Comparison of ENCODE assay signal across 28 cellular contexts in genomic region chr1:219573158-219573557, GRCh38. TPM values are rescaled to one million over a fixed set of nuclear protein-coding genes. Genes with fewer than 3 reads are reported as not detected.
DNase-seq lines count a peak whose midpoint lies in the region; ATAC-seq and TF ChIP-seq lines count a peak whose summit lies in the region.
"Had no signal": no experiment of that assay in that cellular context is flagged by ENCODE, and none has a peak within 500 bp of the region (broad histone marks: within the 10 kb centered on the region; RNA-seq: fewer than 3 reads in every experiment).

No MANE protein-coding gene starts in this region.

- no peak for DNase-seq in SK-N-SH
- DNase-seq: 8988T; ACHN; AML-193; BE2C; C1 segment of cervical spinal cord; Caco-2; Calu3; CD4-positive, alpha-beta memory T cell; CD4-positive, alpha-beta T cell; CD4-positive, CD25-positive, alpha-beta regulatory T cell; CD8-positive, alpha-beta memory T cell; CD8-positive, alpha-beta T cell; COR-L47; DMS 273 treated with DMSO at 0.1 percent for 48 hours; DMS153; DMS53; DMS79; DMS79 treated with DMSO at 0.1 percent for 48 hours; DND-41; EL had no signal

- TF ChIP-seq RAD21 in SK-N-SH (IDR thresholded peaks at IDR 0.05; ENCODE audit: low read length) = no peak

- H3K36me3 ChIP-seq in SK-N-SH (replicated peaks in 1 of 2; ENCODE audit: control insufficient read depth in 1 of 2, insufficient read depth in 2 of 2, low read length in 1 of 2) = no peaks in the 10 kb centered on the region
- H3K36me3 ChIP-seq: BE2C; BLaER1; BLaER1 treated with 17β-estradiol and CSF1 and Interleukin-3, amounts not matched to agents 10 nM and 100 nM had no signal

- POLR2A ChIA-PET in SK-N-SH (lab: Yijun Ruan, JAX) = no interaction called here

- no peak for ATAC-seq in SK-N-SH treated with all-trans-retinoic acid at 6 μM for 48 hours
- ATAC-seq: A549; CD8-positive, alpha-beta T cell had no signal

- no peak overlapping the region for H3K4me2 ChIP-seq in SK-N-SH
- H3K4me2 ChIP-seq: A549, BLaER1 had no signal

- H3K9ac ChIP-seq in SK-N-SH = no peak overlapping the region
- H3K9ac ChIP-seq: BLaER1; BLaER1 treated with 17β-estradiol and CSF1 and Interleukin-3, amounts not matched to agents 10 nM and 100 nM had no signal

- H3K9me3 ChIP-seq in SK-N-SH = no peaks in the 10 kb centered on the region
- H3K9me3 ChIP-seq: A549; BE2C; BLaER1; BLaER1 treated with 17β-estradiol and CSF1 and Interleukin-3, amounts not matched to agents 10 nM and 100 nM; Caco-2 had no signal

- H4K20me1 ChIP-seq in SK-N-SH (ENCODE audit: insufficient read depth) = no peaks in the 10 kb centered on the region
- H4K20me1 ChIP-seq: BLaER1; BLaER1 treated with 17β-estradiol and CSF1 and Interleukin-3, amounts not matched to agents 10 nM and 100 nM had no signal

- WGBS in SK-N-SH (ENCODE audit: low lambda C conversion rate) = 90% methylated on average over 2 of the region's 2 CpGs

- no peaks in the 10 kb centered on the region for H3K79me2 ChIP-seq in SK-N-SH (ENCODE audit: insufficient read depth)

- H3K27me3 ChIP-seq in SK-N-SH (ENCODE audit: insufficient read depth) = no peaks in the 10 kb centered on the region
- H3K27me3 ChIP-seq: BE2C; BLaER1; BLaER1 treated with 17β-estradiol and CSF1 and Interleukin-3, amounts not matched to agents 10 nM and 100 nM had no signal

- no peak overlapping the region for H3K4me3 ChIP-seq in SK-N-SH (ENCODE audit: low read depth in 2 of 2, low read length in 1 of 2)
- H3K4me3 ChIP-seq: A549; BLaER1; BLaER1 treated with 17β-estradiol and CSF1 and Interleukin-3, amounts not matched to agents 10 nM and 100 nM had no signal

- no peaks in the 10 kb centered on the region for H3K9me2 ChIP-seq in SK-N-SH

- H3K4me1 ChIP-seq in SK-N-SH (ENCODE audit: control insufficient read depth in 1 of 2, insufficient read depth in 2 of 2, low read depth in 1 of 2, low read length in 1 of 2) = peaks cover 0 to 16% of the 10 kb centered on the region in 2 experiments; a peak in 2 of 4 replicates
- H3K4me1 ChIP-seq: A549, BLaER1, Caco-2 had no signal

- CTCF ChIA-PET in SK-N-SH (lab: Yijun Ruan, JAX) = interaction anchor here (1.0 to 1.2 kb wide), 2 partner anchors 18 to 239 kb away, joined by 3 read pairs; no protein-coding TSS in a partner anchor

- H3K27ac ChIP-seq in SK-N-SH (ENCODE audit: low read depth in 2 of 2, low read length in 1 of 2) = peak overlapping the region in 1 of 2 experiments; percentile 61; a peak in 1 of 4 replicates
- H3K27ac ChIP-seq: 22Rv1; A549; BLaER1; BLaER1 treated with 17β-estradiol and CSF1 and Interleukin-3, amounts not matched to agents 10 nM and 100 nM; C4-2B had no signal

- peak in 1 of 2 experiments; percentile 62; a peak in 1 of 4 replicates for TF ChIP-seq EP300 in SK-N-SH (IDR thresholded peaks at IDR 0.05; ENCODE audit: borderline replicate concordance in 1 of 2, low read depth in 1 of 2, low read length in 1 of 2)

- H2AFZ ChIP-seq in SK-N-SH (ENCODE audit: low read depth) = no peak overlapping the region

- TF ChIP-seq CTCF in SK-N-SH (IDR thresholded peaks at IDR 0.05) = no peak

- no peaks in the 10 kb centered on the region for H3F3A ChIP-seq in SK-N-SH (replicated peaks; ENCODE audit: insufficient read depth)

TF ChIP-seq in SK-N-SH, 30 proteins besides CTCF, POLR2A, EP300 and RAD21:
- TF ChIP-seq JUND (IDR thresholded peaks at IDR 0.05) = no peak
- TF ChIP-seq MXI1 (IDR thresholded peaks at IDR 0.05; ENCODE audit: low read depth, low read length) = no peak
- no peak for TF ChIP-seq RFX5 (IDR thresholded peaks at IDR 0.05; ENCODE audit: low read length)
- no peak for TF ChIP-seq POLR2AphosphoS5 (IDR thresholded peaks at IDR 0.05; ENCODE audit: low read depth, low read length)
- TF ChIP-seq TEAD4 (IDR thresholded peaks at IDR 0.05; ENCODE audit: borderline replicate concordance, insufficient read depth) = no peak
- peak; percentile 52 for TF ChIP-seq GATA2 (CRISPR knock-in tag; IDR thresholded peaks at IDR 0.05)
- no peak for TF ChIP-seq EZH2phosphoT487 (IDR thresholded peaks at IDR 0.05; ENCODE audit: borderline replicate concordance, low read depth)
- no peak for TF ChIP-seq GABPA (IDR thresholded peaks at IDR 0.05; ENCODE audit: low read depth)
- TF ChIP-seq SIN3A (IDR thresholded peaks at IDR 0.05; ENCODE audit: borderline replicate concordance, low read depth, low read length) = no peak
- TF ChIP-seq FOXJ3 (CRISPR knock-in tag; IDR thresholded peaks at IDR 0.05) = 0 out of 2 replicates have a peak, but pooled peaks have one; percentile 43
- no peak for TF ChIP-seq YY1 (IDR thresholded peaks at IDR 0.05; ENCODE audit: low read depth)

TF ChIP-seq in SK-N-SH treated with all-trans-retinoic acid at 6 μM for 48 hours, 23 proteins besides CTCF, POLR2A, EP300 and RAD21:
- TF ChIP-seq ESRRG (CRISPR knock-in tag; IDR thresholded peaks at IDR 0.05) (no peak), CSRNP3 (CRISPR knock-in tag; IDR thresholded peaks at IDR 0.05) (no peak), ZC3H10 (CRISPR knock-in tag; IDR thresholded peaks at IDR 0.05) (no peak), TSHZ2 (CRISPR knock-in tag; IDR thresholded peaks at IDR 0.05) (no peak), ISL1 (CRISPR knock-in tag; IDR thresholded peaks at IDR 0.05) (no peak)

RNA-seq across cellular contexts. Expression of gene ZC3H11B, which starts 39.7 kb away (rescaled TPM):
- 0.03 TPM in 1 of 2 replicates, not detected in the other for polyA plus RNA-seq in SK-N-SH (2012; rRNA removed)
- polyA plus RNA-seq in SK-N-SH (2012; cell fraction: cytosol; rRNA removed) = 0.04 TPM in 2 replicates
- polyA plus RNA-seq in SK-N-SH (2012; cell fraction: nucleus; rRNA removed) = 0.05 and 0.27 TPM in 2 replicates
- polyA plus RNA-seq: BJ; CD4-positive, alpha-beta memory T cell; CD4-positive, CD25-positive, alpha-beta regulatory T cell; CD8-positive, alpha-beta memory T cell had no signal
